In the genomic region with DNA sequence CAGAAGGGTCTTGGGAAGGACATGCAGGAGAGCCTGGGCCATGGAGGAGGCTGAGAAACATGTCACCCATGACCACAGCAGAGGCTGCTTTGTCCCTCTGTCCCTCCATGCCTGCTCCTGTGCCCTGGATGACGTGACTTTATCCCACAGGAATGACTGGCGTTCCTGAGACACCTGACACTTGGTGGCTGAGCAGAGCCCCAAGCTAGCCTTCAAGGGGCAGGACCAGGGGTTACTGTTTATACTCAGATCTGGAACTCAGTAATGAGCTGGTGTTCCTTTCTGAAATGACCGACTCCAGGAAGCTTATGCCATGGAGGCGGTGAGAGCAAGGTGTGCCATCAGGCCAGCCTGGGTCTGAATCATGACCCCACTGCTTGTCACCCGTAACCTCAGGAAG, we compare ENCODE assay signal across 16 cellular contexts. TPM values are rescaled to one million over a fixed set of nuclear protein-coding genes. Genes with fewer than 3 reads are reported as not detected.
DNase-seq lines count a peak whose midpoint lies in the region; ATAC-seq, FAIRE-seq and TF ChIP-seq lines count a peak whose summit lies in the region.
"Had no signal": no experiment of that assay in that cellular context is flagged by ENCODE, and none has a peak within 500 bp of the region (broad histone marks: within the 10 kb centered on the region; RNA-seq: fewer than 3 reads in every experiment).

No MANE protein-coding gene starts in this region.

- no peak overlapping the region for H2BK12ac ChIP-seq in H1 (ENCODE audit: low read depth, low read length)

- no peak for TF ChIP-seq EP300 in H1 (IDR thresholded peaks at IDR 0.05; ENCODE audit: borderline replicate concordance in 1 of 2, low read depth in 2 of 2, low read length in 2 of 2)

- no peak overlapping the region for H4K8ac ChIP-seq in IMR-90 (ENCODE audit: low read depth in 2 of 2, low read length in 2 of 2)
- no peak overlapping the region for H4K8ac ChIP-seq in H1 (ENCODE audit: extremely low read depth, insufficient read depth, low read length)

- no peaks in the 10 kb centered on the region for H3K9me1 ChIP-seq in IMR-90 (ENCODE audit: insufficient read depth, low read length)

- H3K4ac ChIP-seq in IMR-90 (ENCODE audit: low read depth, low read length): no peak overlapping the region
- no peak overlapping the region for H3K4ac ChIP-seq in H1 (replicated peaks; ENCODE audit: insufficient read length, low read depth, low read length)

- no peak for FAIRE-seq in H1 (lab: Jason Lieb, UNC)
- FAIRE-seq: HepG2 had no signal

- in situ Hi-C loops in IMR-90 (cut with MboI; ENCODE audit: low sequenced_read_pairs): no loop called here

- H4K20me1 ChIP-seq in IMR-90 (ENCODE audit: insufficient read depth, low read length): no peaks in the 10 kb centered on the region
- H4K20me1 ChIP-seq in H1 (replicated peaks in 1 of 2; ENCODE audit: control insufficient read depth in 1 of 2, insufficient read depth in 2 of 2, low read length in 2 of 2): no peaks in the 10 kb centered on the region

- H3K9ac ChIP-seq in IMR-90 (ENCODE audit: low read depth, low read length) (no peak overlapping the region), H1 (replicated peaks in 1 of 4; ENCODE audit: extremely low read depth in 1 of 4, low read depth in 3 of 4, low read length in 3 of 4) (no peak overlapping the region)

- BruUV-seq in IMR-90 (replicated peaks; lab: Mats Ljungman, UMichigan): no TSS peak

- H3K14ac ChIP-seq in IMR-90 (replicated peaks; ENCODE audit: low read depth, low read length) (no peak overlapping the region), H1 (ENCODE audit: insufficient read length) (no peak overlapping the region)

- H3K79me1 ChIP-seq in IMR-90 (ENCODE audit: low read depth in 1 of 2, low read length in 2 of 2) (no peaks in the 10 kb centered on the region), H1 (ENCODE audit: low read depth, low read length) (no peaks in the 10 kb centered on the region)

- H3K4me3 ChIP-seq in IMR-90 (ENCODE audit: insufficient read depth, low read depth, low read length): no peak overlapping the region
- no peak overlapping the region for H3K4me3 ChIP-seq in H1 (ENCODE audit: extremely low read depth in 1 of 4, insufficient read depth in 2 of 4, low read depth in 3 of 4, low read length in 4 of 4)
- H3K4me3 ChIP-seq in upper lobe of right lung: no peak overlapping the region
- no peak overlapping the region for H3K4me3 ChIP-seq in H7 (ENCODE audit: insufficient read depth, low read depth, low read length)
- H3K4me3 ChIP-seq: Peyer's patch had no signal

- no peak for ATAC-seq in IMR-90 (ENCODE audit: low read depth)
- ATAC-seq in upper lobe of right lung: peak; percentile 22

- no peaks in the 10 kb centered on the region for H3K9me3 ChIP-seq in IMR-90 (ENCODE audit: control insufficient read depth, insufficient read depth, low read length)
- H3K9me3 ChIP-seq in H1 (ENCODE audit: insufficient read depth in 2 of 2, low read depth in 1 of 2, low read length in 1 of 2): no peaks in the 10 kb centered on the region
- no peaks in the 10 kb centered on the region for H3K9me3 ChIP-seq in upper lobe of right lung
- H3K9me3 ChIP-seq: Peyer's patch had no signal

- H3K4me2 ChIP-seq in IMR-90 (ENCODE audit: low read depth, low read length): no peak overlapping the region
- H3K4me2 ChIP-seq in H1 (ENCODE audit: insufficient read depth in 1 of 2, low read depth in 2 of 2, low read length in 2 of 2): no peak overlapping the region

- H3K27ac ChIP-seq in IMR-90 (ENCODE audit: insufficient read depth, low read length) (no peak overlapping the region), H1 (ENCODE audit: low read depth, low read length) (no peak overlapping the region), upper lobe of right lung (no peak overlapping the region)
- H3K27ac ChIP-seq: Peyer's patch had no signal

- H4K91ac ChIP-seq in IMR-90 (ENCODE audit: insufficient read depth, low read depth, low read length) (no peak overlapping the region), H1 (replicated peaks; ENCODE audit: insufficient read length, low read length) (no peak overlapping the region)

- 96% methylated on average over 4 of the region's 5 CpGs; no CpG with 5 or more reads in 1 of the 2 experiments for WGBS in IMR-90 (ENCODE audit: extremely low coverage in 2 of 2, insufficient read length in 1 of 2), 2 experiments
- WGBS in H1 (ENCODE audit: extremely low coverage in 1 of 2, insufficient coverage in 1 of 2, insufficient read length in 1 of 2, insufficient replicate concordance in 2 of 2, low coverage in 1 of 2, low lambda C conversion rate in 2 of 2, missing lambda C conversion rate in 1 of 2), 2 experiments: 90% methylated on average over 5 of the region's 5 CpGs; no CpG with 5 or more reads in 1 of the 2 experiments

- dilution Hi-C loops in IMR-90 (cut with HindIII; ENCODE audit: low sequenced_read_pairs, unreplicated experiment): no loop called here

- no peaks in the 10 kb centered on the region for H3K79me2 ChIP-seq in H1 (ENCODE audit: control insufficient read depth in 1 of 2, insufficient read depth in 2 of 2, low read length in 2 of 2)

- H3K18ac ChIP-seq in IMR-90 (ENCODE audit: low read depth, low read length) (no peak overlapping the region), H1 (ENCODE audit: extremely low read depth, low read length) (no peak overlapping the region)

- no peaks in the 10 kb centered on the region for H3K4me1 ChIP-seq in IMR-90 (ENCODE audit: control insufficient read depth, insufficient read depth, low read length)
- H3K4me1 ChIP-seq in H1 (replicated peaks in 1 of 4; ENCODE audit: control insufficient read depth in 3 of 4, insufficient read depth in 4 of 4, low read length in 3 of 4): no peaks in the 10 kb centered on the region; a peak in 1 of 7 replicates
- peaks cover 4% of the 10 kb centered on the region for H3K4me1 ChIP-seq in upper lobe of right lung
- H3K4me1 ChIP-seq: Peyer's patch had no signal

- H2BK5ac ChIP-seq in IMR-90 (ENCODE audit: low read depth, low read length, poor library complexity, severe bottlenecking): no peak overlapping the region
- no peak overlapping the region for H2BK5ac ChIP-seq in H1 (ENCODE audit: low read depth, low read length)

- H3K56ac ChIP-seq in IMR-90 (ENCODE audit: extremely low read depth, insufficient read depth, low read length) (no peak overlapping the region), H1 (replicated peaks; ENCODE audit: insufficient read length, low read depth, low read length) (no peak overlapping the region)

- H3K23ac ChIP-seq in IMR-90 (ENCODE audit: low read depth, low read length) (no peak overlapping the region), H1 (ENCODE audit: insufficient read length) (no peak overlapping the region)

- H3K27me3 ChIP-seq in IMR-90 (ENCODE audit: control insufficient read depth, insufficient read depth, low read length): peaks cover 3% of the 10 kb centered on the region; the same call in 1 of the 2 replicates
- no peaks in the 10 kb centered on the region for H3K27me3 ChIP-seq in H1 (replicated peaks in 1 of 4; ENCODE audit: control insufficient read depth in 3 of 4, extremely low read depth in 1 of 4, insufficient read depth in 3 of 4, low read length in 3 of 4)
- H3K27me3 ChIP-seq in upper lobe of right lung: no peaks in the 10 kb centered on the region
- H3K27me3 ChIP-seq in H7 (ENCODE audit: control insufficient read depth, insufficient read depth, low read length): no peaks in the 10 kb centered on the region
- H3K27me3 ChIP-seq: Peyer's patch had no signal

- no peaks in the 10 kb centered on the region for H3K23me2 ChIP-seq in H1 (ENCODE audit: low read depth, low read length)

- H2AK9ac ChIP-seq in IMR-90 (replicated peaks; ENCODE audit: low read depth, low read length, poor library complexity): no peak overlapping the region

- H3K36me3 ChIP-seq in IMR-90 (ENCODE audit: control insufficient read depth, insufficient read depth, low read length) (no peaks in the 10 kb centered on the region), H1 (ENCODE audit: control insufficient read depth in 2 of 4, insufficient read depth in 4 of 4, low read length in 3 of 4) (no peaks in the 10 kb centered on the region), upper lobe of right lung (no peaks in the 10 kb centered on the region), H7 (replicated peaks; ENCODE audit: control insufficient read depth, insufficient read depth, low read length) (no peaks in the 10 kb centered on the region)
- H3K36me3 ChIP-seq: Peyer's patch had no signal

- TF ChIP-seq POLR2A in IMR-90 (IDR thresholded peaks at IDR 0.05; ENCODE audit: low read depth, low read length): no peak
- no peak for TF ChIP-seq POLR2A in H1 (IDR thresholded peaks at IDR 0.05; ENCODE audit: control extremely low read depth in 1 of 2, low read depth in 2 of 2, low read length in 2 of 2)

- intact Hi-C loops in IMR-90 (cut with micrococcal nuclease) (no loop called here), upper lobe of right lung (cut with DNase I) (no loop called here)

- H2BK120ac ChIP-seq in IMR-90 (ENCODE audit: low read depth, low read length) (no peak overlapping the region), H1 (replicated peaks; ENCODE audit: low read depth, low read length) (no peak overlapping the region)

- no peak for TF ChIP-seq RAD21 in IMR-90 (IDR thresholded peaks at IDR 0.05; ENCODE audit: low read length)
- TF ChIP-seq RAD21 in H1 (IDR thresholded peaks at IDR 0.05 in 1 of 2, conservative IDR thresholded peaks at IDR 0.05 in 1 of 2; ENCODE audit: low read depth in 2 of 2, low read length in 2 of 2): no peak

- peak overlapping the region; percentile 27; the same call in 1 of the 2 replicates for H2AK5ac ChIP-seq in IMR-90 (ENCODE audit: low read depth, low read length)
- no peak overlapping the region for H2AK5ac ChIP-seq in H1 (ENCODE audit: low read depth, low read length)

- H4K5ac ChIP-seq in IMR-90 (ENCODE audit: low read depth, low read length) (no peak overlapping the region), H1 (ENCODE audit: insufficient read length, low read depth, low read length) (no peak overlapping the region)

- no peak for DNase-seq in IMR-90
- DNase-seq in H1 (ENCODE audit: low read depth in 1 of 2, low spot score in 2 of 2): no peak
- peak; percentile 67 for DNase-seq in mesenteric fat pad (ENCODE audit: low spot score)
- DNase-seq in upper lobe of right lung: no peak
- no peak for DNase-seq in SIG-M5 (lab: John Stamatoyannopoulos, UW)
- DNase-seq in H7: no peak
- DNase-seq in OCI-M1 (lab: John Stamatoyannopoulos, UW): no peak
- DNase-seq: DMS 273 treated with DMSO at 0.1 percent for 48 hours, Karpas-422, NCI-H187 treated with DMSO at 0.1 percent for 48 hours, NCI-H2171, NCI-H446 treated with DMSO at 0.1 percent for 48 hours, NCI-H748 treated with DMSO at 0.1 percent for 48 hours, Peyer's patch, Right ventricle myocardium superior had no signal

- no peak for TF ChIP-seq CTCF in IMR-90 (conservative IDR thresholded peaks at IDR 0.05; ENCODE audit: low read depth, low read length)
- no peak for TF ChIP-seq CTCF in H1 (IDR thresholded peaks at IDR 0.05; ENCODE audit: control extremely low read depth in 1 of 3, insufficient read depth in 1 of 3, low read depth in 1 of 3, low read length in 3 of 3)
- TF ChIP-seq CTCF in upper lobe of right lung (IDR thresholded peaks at IDR 0.05): no peak

- POLR2A ChIA-PET in IMR-90 (lab: Charles Lee; ENCODE audit: unreplicated experiment) (interaction anchor here (0.7 kb wide), 1 partner anchor 32 kb away, joined by 3 read pairs; no protein-coding TSS in a partner anchor), H1 (lab: Charles Lee; ENCODE audit: partially characterized antibody) (interaction anchor here (0.9 to 1.4 kb wide), 2 partner anchors 8 to 45 kb away, joined by 3 to 4 read pairs; partner anchors contain the start of gene ZFP36L1)

- H2BK15ac ChIP-seq in IMR-90 (ENCODE audit: low read depth, low read length) (no peak overlapping the region), H1 (ENCODE audit: low read length) (0 out of 2 replicates have a peak overlapping the region, but pooled peaks have one; percentile 20)

- CTCF ChIA-PET in IMR-90 (lab: Yijun Ruan, JAX): no interaction called here
- CTCF ChIA-PET in H1 (lab: Charles Lee; ENCODE audit: partially characterized antibody): interaction anchor here (1.5 kb wide), 1 partner anchor 20 kb away, joined by 7 read pairs; no protein-coding TSS in a partner anchor

- H2AFZ ChIP-seq in IMR-90 (replicated peaks; ENCODE audit: low read length, poor library complexity): no peak overlapping the region
- H2AFZ ChIP-seq in H1 (ENCODE audit: low read length): no peak overlapping the region

- H2BK20ac ChIP-seq in IMR-90 (ENCODE audit: low read depth, low read length) (no peak overlapping the region), H1 (ENCODE audit: low read length) (no peak overlapping the region)

RNA-seq across cellular contexts. Expression of gene ZFP36L1, which starts 44.2 kb away (rescaled TPM):
- total RNA-seq in IMR-90 (2012; rRNA removed) (6.5 and 19.7 TPM in 2 replicates), mesenteric fat pad (477 TPM), upper lobe of right lung (187 TPM)
- polyA plus RNA-seq in IMR-90 (2012; rRNA removed) (82.3 and 140 TPM in 2 replicates), H1 (2011; rRNA removed) (80.4 and 136 TPM in 2 replicates)
- 116 and 171 TPM in 2 replicates for polyA plus RNA-seq in IMR-90 (2012; cell fraction: cytosol; rRNA removed)
- polyA plus RNA-seq in IMR-90 (2012; cell fraction: nucleus; rRNA removed; ENCODE audit: low replicate concordance): 95.1 and 247 TPM in 2 replicates
- 132 TPM in 2 replicates for total RNA-seq in H1 (2021; fragmentation: NEBNext Ultra II Directional; extraction: Animal tissue kit (Norgen Biotek cat#: 25700))
- polyA plus RNA-seq in H1 (2011; cell fraction: cytosol; rRNA removed): 61.9 TPM
- polyA plus RNA-seq in H1 (2011; cell fraction: nucleus; rRNA removed): 90.3 TPM
- polyA plus RNA-seq in H1 (2012, experiment 1 of 2): 89.6 to 126 TPM (median 117 TPM) in 4 replicates
- polyA plus RNA-seq in H1 (2012, experiment 2 of 2): 56.1 TPM
- polyA plus RNA-seq in H1 (2013, experiment 1 of 2): 127 TPM
- 135 TPM for polyA plus RNA-seq in H1 (2013, experiment 2 of 2)
- polyA minus RNA-seq in H1 (2011; rRNA and poly(A)+ RNA removed): 19.5 and 20.6 TPM in 2 replicates
- polyA minus RNA-seq in H1 (2011; cell fraction: cytosol; rRNA and poly(A)+ RNA removed): 132 TPM
- 67.3 TPM for polyA minus RNA-seq in H1 (2011; cell fraction: nucleus; rRNA and poly(A)+ RNA removed)
- 47.8 and 73.1 TPM in 2 replicates for total RNA-seq in H7 (2014; rRNA removed; shearing (Covaris generic))
